ENCODE assay signal across 26 cellular contexts in the genomic region with DNA sequence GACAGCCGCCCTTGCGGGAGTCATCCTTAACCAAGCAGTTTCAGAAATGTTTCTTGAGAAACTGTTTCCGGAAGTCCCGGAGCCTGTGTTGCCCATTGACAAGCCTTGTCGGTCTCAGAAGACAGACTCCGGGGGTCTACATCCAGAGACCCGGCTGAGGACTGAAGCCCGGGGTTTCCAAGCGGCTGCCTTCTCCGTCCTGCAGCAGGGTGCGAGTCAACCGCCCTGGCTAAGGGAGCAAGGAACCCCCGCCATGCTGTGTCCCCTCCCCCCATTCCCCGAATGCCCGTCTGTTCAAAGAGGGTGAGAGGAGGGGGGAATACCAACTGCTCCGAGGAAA.
DNase-seq lines count a peak whose midpoint lies in the region; ATAC-seq, FAIRE-seq and TF ChIP-seq lines count a peak whose summit lies in the region.
"Had no signal": no experiment of that assay in that cellular context is flagged by ENCODE, and none has a peak within 500 bp of the region (broad histone marks: within the 10 kb centered on the region; RNA-seq: fewer than 3 reads in every experiment).

No MANE protein-coding gene starts in this region.

- intact Hi-C loops in colonic mucosa (cut with DNase I): no loop called here
- intact Hi-C loops in CD4-positive, alpha-beta T cell (cut with DNase I, micrococcal nuclease): no loop called here

- ATAC-seq in CD4-positive, alpha-beta T cell (ENCODE audit: poor library complexity): no peak
- ATAC-seq: HepG2 had no signal

- H3K27ac ChIP-seq in colonic mucosa: no peak overlapping the region
- peak overlapping the region; percentile 94 for H3K27ac ChIP-seq in keratinocyte (ENCODE audit: control insufficient read depth, insufficient read depth, low read length)
- H3K27ac ChIP-seq in urinary bladder (ENCODE audit: low read depth): peak overlapping the region; percentile 61
- H3K27ac ChIP-seq in CD4-positive, alpha-beta T cell (ENCODE audit: low read depth, low read length): no peak overlapping the region
- H3K27ac ChIP-seq: 22Rv1, SJSA1 had no signal

- H3K4me3 Mint-ChIP-seq in CD4-positive, alpha-beta T cell: no peak overlapping the region
- H3K4me3 Mint-ChIP-seq: B cell; CD4-positive, alpha-beta memory T cell had no signal

- peak overlapping the region; percentile 73 for H2AFZ ChIP-seq in keratinocyte (ENCODE audit: control insufficient read depth, low read length)

- H3K9me3 Mint-ChIP-seq in CD4-positive, alpha-beta T cell: no peaks in the 10 kb centered on the region
- H3K9me3 Mint-ChIP-seq: CD4-positive, alpha-beta memory T cell had no signal

- H4K20me1 ChIP-seq in keratinocyte (ENCODE audit: control insufficient read depth, extremely low read depth, insufficient read depth, low read length): no peaks in the 10 kb centered on the region

- H3K9me1 ChIP-seq in keratinocyte (ENCODE audit: control insufficient read depth, extremely low read depth, insufficient read depth, low read length): no peaks in the 10 kb centered on the region

- H3K36me3 Mint-ChIP-seq in CD4-positive, alpha-beta T cell (ENCODE audit: low read depth): no peaks in the 10 kb centered on the region
- H3K36me3 Mint-ChIP-seq: CD4-positive, alpha-beta memory T cell had no signal

- CTCF ChIA-PET in CD4-positive, alpha-beta T cell (lab: Charles Lee): no interaction called here

- dilution Hi-C loops in keratinocyte (cut with MboI; ENCODE audit: extremely low pct_ligation_motif_present, low sequenced_read_pairs): no loop called here

- H3K27me3 ChIP-seq in colonic mucosa: no peaks in the 10 kb centered on the region
- H3K27me3 ChIP-seq in keratinocyte (ENCODE audit: control insufficient read depth, extremely low read depth, insufficient read depth, low read length): no peaks in the 10 kb centered on the region
- H3K27me3 ChIP-seq in CD4-positive, alpha-beta T cell (ENCODE audit: control insufficient read depth, insufficient read depth, low read length): no peaks in the 10 kb centered on the region
- H3K27me3 ChIP-seq: SJSA1 had no signal

- no peaks in the 10 kb centered on the region for H3K4me1 Mint-ChIP-seq in CD4-positive, alpha-beta T cell (ENCODE audit: low read depth)
- H3K4me1 Mint-ChIP-seq: B cell; CD4-positive, alpha-beta memory T cell had no signal

- H3K9me3 ChIP-seq in colonic mucosa: no peaks in the 10 kb centered on the region
- no peaks in the 10 kb centered on the region for H3K9me3 ChIP-seq in keratinocyte (ENCODE audit: control insufficient read depth, low read depth, low read length)
- no peaks in the 10 kb centered on the region for H3K9me3 ChIP-seq in CD4-positive, alpha-beta T cell (ENCODE audit: control insufficient read depth, low read length)
- H3K9me3 ChIP-seq: SJSA1 had no signal

- H3K27ac Mint-ChIP-seq in CD4-positive, alpha-beta T cell: no peak overlapping the region
- H3K27ac Mint-ChIP-seq: B cell had no signal

- peak; percentile 72 for DNase-seq in DMS 273 (lab: John Stamatoyannopoulos, UW; ENCODE audit: unreplicated experiment)
- DNase-seq in DMS 273 treated with DMSO at 0.1 percent for 48 hours (lab: John Stamatoyannopoulos, UW): no peak
- peak; percentile 36 for DNase-seq in colonic mucosa
- DNase-seq in keratinocyte (ENCODE audit: low read depth, low spot score): no peak
- DNase-seq in stimulated activated naive CD4-positive, alpha-beta T cell treated with Interleukin-2 at 50 U/mL for 16 hours (lab: John Stamatoyannopoulos, UW): no peak
- DNase-seq in CD4-positive, alpha-beta T cell: no peak
- no peak for DNase-seq in GM12892 (ENCODE audit: insufficient read length)
- DNase-seq: Calu3; CD4-positive, alpha-beta memory T cell; DMS79 treated with DMSO at 0.1 percent for 48 hours; GOT3; KG1; NCI-H1436; NCI-H2081; NCI-H2227 treated with DMSO at 0.1 percent for 48 hours; NCI-H526; NK-92 treated with Interleukin-12 subunit alpha and Interleukin-12 subunit beta, amount 100 ng/mL, for 24 hours; RPMI8226; SW 1271 had no signal

- no peak for FAIRE-seq in keratinocyte (lab: Jason Lieb, UNC)
- no peak for FAIRE-seq in GM12892 (lab: Jason Lieb, UNC)
- FAIRE-seq: G401.6, GM18507, HepG2 had no signal

- whole genome bisulfite sequencing in urinary bladder: 83% methylated on average over 16 of the region's 16 CpGs

- H3K9ac ChIP-seq in colonic mucosa (ENCODE audit: low read depth in 2 of 2, low read length in 2 of 2) (no peak overlapping the region), keratinocyte (ENCODE audit: control insufficient read depth, extremely low read depth, insufficient read depth, low read length) (peak overlapping the region; percentile 78)

- peaks cover 8% of the 10 kb centered on the region for H3K4me1 ChIP-seq in colonic mucosa
- H3K4me1 ChIP-seq in keratinocyte (ENCODE audit: control insufficient read depth, extremely low read depth, insufficient read depth, low read length): peaks cover 41% of the 10 kb centered on the region
- H3K4me1 ChIP-seq in urinary bladder (ENCODE audit: insufficient read depth): no peaks in the 10 kb centered on the region

- no peaks in the 10 kb centered on the region for H3K27me3 Mint-ChIP-seq in CD4-positive, alpha-beta T cell
- H3K27me3 Mint-ChIP-seq: B cell; CD4-positive, alpha-beta memory T cell had no signal

- H3K79me2 ChIP-seq in keratinocyte (ENCODE audit: control insufficient read depth, insufficient read depth, low read length): no peaks in the 10 kb centered on the region

- H3K4me2 ChIP-seq in keratinocyte (ENCODE audit: control insufficient read depth, extremely low read depth, insufficient read depth, low read depth, low read length): peak overlapping the region; percentile 84

- H3K36me3 ChIP-seq in colonic mucosa (no peaks in the 10 kb centered on the region), keratinocyte (ENCODE audit: control insufficient read depth in 2 of 2, extremely low read depth in 1 of 2, insufficient read depth in 2 of 2, low read length in 2 of 2) (no peaks in the 10 kb centered on the region), urinary bladder (ENCODE audit: insufficient read depth) (no peaks in the 10 kb centered on the region)
- H3K36me3 ChIP-seq: SJSA1 had no signal

- no peak for TF ChIP-seq CTCF in colonic mucosa (IDR thresholded peaks at IDR 0.05)
- TF ChIP-seq CTCF in keratinocyte (optimal IDR thresholded peaks at IDR 0.05 in 1 of 3, IDR thresholded peaks at IDR 0.05 in 1 of 3, conservative IDR thresholded peaks at IDR 0.05 in 1 of 3; ENCODE audit: extremely low read depth in 1 of 3, insufficient read depth in 2 of 3, low read length in 3 of 3): no peak
- no peak for TF ChIP-seq CTCF in CD4-positive, alpha-beta T cell (IDR thresholded peaks at IDR 0.05)

- TF ChIP-seq POLR2A in GM12892 (IDR thresholded peaks at IDR 0.05; ENCODE audit: low read depth, low read length): no peak

- H3K4me3 ChIP-seq in colonic mucosa (no peak overlapping the region), keratinocyte (ENCODE audit: control insufficient read depth in 2 of 3, extremely low read depth in 1 of 3, insufficient read depth in 2 of 3, low read depth in 1 of 3, low read length in 3 of 3) (peak overlapping the region in 2 of 3 experiments; percentile 48 to 54), urinary bladder (ENCODE audit: low read depth, low read length) (no peak overlapping the region)
- H3K4me3 ChIP-seq: SJSA1 had no signal

- POLR2A ChIA-PET in CD4-positive, alpha-beta T cell (lab: Charles Lee): no interaction called here

Comparison
In these comparisons a context has a peak if more than half of its experiments do, and no peak if none do; other contexts are left out.
1. DNase-seq: peak in DMS 273 (single experiment) and colonic mucosa (single experiment); none in DMS 273 treated with DMSO at 0.1 percent for 48 hours (single experiment), keratinocyte (single experiment), stimulated activated naive CD4-positive, alpha-beta T cell treated with Interleukin-2 at 50 U/mL for 16 hours (single experiment), CD4-positive, alpha-beta T cell (0 of 10) and GM12892 (single experiment).
2. H3K27ac ChIP-seq: peak in keratinocyte (single experiment) and urinary bladder (single experiment); none in colonic mucosa (single experiment) and CD4-positive, alpha-beta T cell (single experiment).
3. H3K4me3 ChIP-seq: peak in keratinocyte (2 of 3); none in colonic mucosa (single experiment) and urinary bladder (single experiment).